In genomic region chr5:174045470-174046025, GRCh38 we compare ENCODE assay signal across 8 cellular contexts. TPM values are rescaled to one million over a fixed set of nuclear protein-coding genes. Genes with fewer than 3 reads are reported as not detected.
DNase-seq lines count a peak whose midpoint lies in the region; ATAC-seq and TF ChIP-seq lines count a peak whose summit lies in the region.

NSG2 (plus strand) TSS chr5:174045706; CDS start chr5:174046756, 1,050 bp downstream.

- H3K27ac ChIP-seq in GM23248 = no peak within 1 kb of the TSS
- H3K27ac ChIP-seq in OCI-LY3 (ENCODE audit: low read length) = no peak within 1 kb of the TSS
- no peak within 1 kb of the TSS for H3K27ac ChIP-seq in brain microvascular endothelial cell

- no peak within 1 kb of the TSS for H3K4me3 ChIP-seq in GM06990 (replicated peaks; ENCODE audit: low read depth, low read length)
- no peak within 1 kb of the TSS for H3K4me3 ChIP-seq in GM23248
- H3K4me3 ChIP-seq in OCI-LY3 (ENCODE audit: low read length) = no peak within 1 kb of the TSS
- H3K4me3 ChIP-seq in brain microvascular endothelial cell (ENCODE audit: low read depth, low read length) = no peak within 1 kb of the TSS

- H2AFZ ChIP-seq in GM23248 = no peak within 1 kb of the TSS
- H2AFZ ChIP-seq in OCI-LY3 (ENCODE audit: low read depth, low read length) = no peak within 1 kb of the TSS

- H3K9me2 ChIP-seq in GM23248 (ENCODE audit: insufficient read depth) = no peaks in the 10 kb centered on the region

- H3K79me2 ChIP-seq in GM23248 (ENCODE audit: insufficient read depth) (no peaks in the 10 kb centered on the region), OCI-LY3 (ENCODE audit: low read length) (no peaks in the 10 kb centered on the region)

- peak; percentile 87 for TF ChIP-seq CTCF in GM06990 (IDR thresholded peaks at IDR 0.05; ENCODE audit: insufficient read depth, low read length, poor library complexity, severe bottlenecking)
- TF ChIP-seq CTCF in OCI-LY3 (IDR thresholded peaks at IDR 0.05; ENCODE audit: low read depth, low read length) = peak; percentile 79
- TF ChIP-seq CTCF in brain microvascular endothelial cell (IDR thresholded peaks at IDR 0.05; ENCODE audit: low read depth, low read length, missing control alignments) = peak; percentile 59

- in situ Hi-C loops in GM23248 (cut with MboI) (no loop called here), brain microvascular endothelial cell (cut with HindIII; ENCODE audit: low pct_ligation_motif_present, low sequenced_read_pairs) (no loop called here)

- no peak for ATAC-seq in GM19452 (IDR thresholded peaks at IDR 0.05; ENCODE audit: unreplicated experiment)

- H3K27me3 ChIP-seq in GM06990 (replicated peaks; ENCODE audit: control insufficient read depth, insufficient read depth, low read length) (no peaks in the 10 kb centered on the region; the same call in 1 of the 2 replicates), GM23248 (replicated peaks; ENCODE audit: insufficient read depth) (no peaks in the 10 kb centered on the region), OCI-LY3 (ENCODE audit: low read depth, low read length) (peaks cover 9% of the 10 kb centered on the region; the same call in 1 of the 2 replicates), brain microvascular endothelial cell (replicated peaks) (no peaks in the 10 kb centered on the region)

- H3K4me1 ChIP-seq in GM23248 (ENCODE audit: insufficient read depth) = no peaks in the 10 kb centered on the region
- H3K4me1 ChIP-seq in OCI-LY3 (ENCODE audit: low read length) = no peaks in the 10 kb centered on the region

- H3F3A ChIP-seq in GM23248 (ENCODE audit: insufficient read depth) = no peaks in the 10 kb centered on the region

- H3K36me3 ChIP-seq in GM06990 (ENCODE audit: control insufficient read depth, insufficient read depth, low read length) = no peaks in the 10 kb centered on the region
- H3K36me3 ChIP-seq in GM23248 (ENCODE audit: low read depth) = no peaks in the 10 kb centered on the region
- H3K36me3 ChIP-seq in OCI-LY3 (replicated peaks; ENCODE audit: low read depth, low read length) = no peaks in the 10 kb centered on the region
- H3K36me3 ChIP-seq in brain microvascular endothelial cell (replicated peaks) = no peaks in the 10 kb centered on the region

- DNase-seq in GM06990 (ENCODE audit: extremely low read depth, insufficient read length) (peak; percentile 74), GM23248 (peak; percentile 82), Kasumi-1 (lab: John Stamatoyannopoulos, UW) (peak; percentile 94 to 97), brain microvascular endothelial cell (peak; percentile 89), iPS DF 4.7 (ENCODE audit: extremely low read depth, low spot score) (peak; percentile 80)
- peak; percentile 11 to 14 (median 13) for DNase-seq in stimulated activated CD4-positive, alpha-beta T cell treated with anti-CD3 and anti-CD28 coated beads, Interleukin-12 subunit alpha, Interleukin-12 subunit beta, amount 100 ng/mL, for 48 hours (ENCODE audit: low read depth in 2 of 3, low spot score in 1 of 3)

- H3K9ac ChIP-seq in GM23248 (no peak within 1 kb of the TSS), OCI-LY3 (ENCODE audit: low read length) (no peak within 1 kb of the TSS)

- 2 to 5% methylated on average over 17 of the region's 17 CpGs for WGBS in GM23248 (ENCODE audit: low coverage in 1 of 2, low lambda C conversion rate in 2 of 2, missing lambda C conversion rate in 2 of 2), 2 experiments

- no peak within 1 kb of the TSS for H3K4me2 ChIP-seq in GM23248 (ENCODE audit: unreplicated experiment)
- H3K4me2 ChIP-seq in OCI-LY3 (ENCODE audit: low read length) = no peak within 1 kb of the TSS

- no peaks in the 10 kb centered on the region for H3K9me3 ChIP-seq in GM23248 (ENCODE audit: low read depth)
- no peaks in the 10 kb centered on the region for H3K9me3 ChIP-seq in OCI-LY3 (ENCODE audit: insufficient read depth, low read length)

- H4K20me1 ChIP-seq in GM23248 (ENCODE audit: insufficient read depth) = no peaks in the 10 kb centered on the region
- H4K20me1 ChIP-seq in OCI-LY3 (ENCODE audit: insufficient read depth, low read length) = no peaks in the 10 kb centered on the region

RNA-seq across cellular contexts. Expression of gene NSG2, which starts in this region (rescaled TPM):
- total RNA-seq in GM23248 (2014; rRNA removed; shearing (Covaris generic)) = not detected in 2 replicates
- polyA plus RNA-seq in GM23248 (2016; fragmentation: Nextera tagmentation; extraction: Ambion mirVana) = not detected in 2 replicates

Comparison
In these comparisons a context has a peak if more than half of its experiments do, and no peak if none do; other contexts are left out.
1. Peak in DNase-seq in GM23248; RNA of the gene not detected or under 1 TPM.
2. DNase-seq: peak in every context shown above with its lines; median percentile 96 in Kasumi-1; 89 in brain microvascular endothelial cell; 82 in GM23248; 80 in iPS DF 4.7; 74 in GM06990; 13 in stimulated activated CD4-positive, alpha-beta T cell treated with anti-CD3 and anti-CD28 coated beads, Interleukin-12 subunit alpha, Interleukin-12 subunit beta, amount 100 ng/mL, for 48 hours.